Comparison of ENCODE assay signal across 20 cellular contexts in genomic region chr10:70295946-70296345, GRCh38. TPM values are rescaled to one million over a fixed set of nuclear protein-coding genes. Genes with fewer than 3 reads are reported as not detected.
DNase-seq lines count a peak whose midpoint lies in the region; ATAC-seq and TF ChIP-seq lines count a peak whose summit lies in the region.
"Had no signal": no experiment of that assay in that cellular context is flagged by ENCODE, and none has a peak within 500 bp of the region (broad histone marks: within the 10 kb centered on the region; RNA-seq: fewer than 3 reads in every experiment).

No MANE protein-coding gene starts in this region.

- TF ChIP-seq CTCF in heart right ventricle (IDR thresholded peaks at IDR 0.05): no peak
- TF ChIP-seq CTCF in breast epithelium (IDR thresholded peaks at IDR 0.05): no peak
- TF ChIP-seq CTCF in omental fat pad (IDR thresholded peaks at IDR 0.05): no peak
- TF ChIP-seq CTCF in upper lobe of left lung (IDR thresholded peaks at IDR 0.05): no peak
- TF ChIP-seq CTCF in foreskin fibroblast (IDR thresholded peaks at IDR 0.05; ENCODE audit: low read depth, low read length): no peak

- TF ChIP-seq EP300 in upper lobe of left lung (IDR thresholded peaks at IDR 0.05): no peak

- peaks cover 0 to 8% (median 0%) of the 10 kb centered on the region in 9 donors for H3K36me3 ChIP-seq in heart right ventricle
- H3K36me3 ChIP-seq in breast epithelium: no peaks in the 10 kb centered on the region
- H3K36me3 ChIP-seq in upper lobe of left lung: peaks cover 0 to 3% (median 0%) of the 10 kb centered on the region in 4 donors

- WGBS in heart right ventricle, 2 donors: 93 to 94% methylated on average over 8 of the region's 8 CpGs
- 74 to 88% methylated on average over 8 of the region's 8 CpGs for whole genome bisulfite sequencing in upper lobe of left lung, 2 donors

- H3K27me3 ChIP-seq in heart right ventricle (no peaks in the 10 kb centered on the region), breast epithelium (no peaks in the 10 kb centered on the region), upper lobe of left lung (no peaks in the 10 kb centered on the region)
- H3K27me3 ChIP-seq: foreskin keratinocyte, testis had no signal

- H3K4me3 ChIP-seq in heart right ventricle: no peak overlapping the region
- H3K4me3 ChIP-seq in breast epithelium: no peak overlapping the region
- H3K4me3 ChIP-seq in upper lobe of left lung: no peak overlapping the region
- no peak overlapping the region for H3K4me3 ChIP-seq in foreskin fibroblast (ENCODE audit: low read depth in 1 of 2, low read length in 2 of 2)
- H3K4me3 ChIP-seq: A549, testis had no signal

- intact Hi-C loops in heart right ventricle (cut with DNase I) (loop anchor here in 2 of 10 donors (1.0 to 10.0 kb wide), 2 partner anchors 22 to 61 kb away; partner anchors contain the start of gene PPA1 (in 1 of the 2)), left ventricle myocardium superior (cut with micrococcal nuclease) (no loop called here), breast epithelium (cut with DNase I; ENCODE audit: low total_unique reads) (no loop called here)

- H3K27ac ChIP-seq in heart right ventricle: peak overlapping the region; percentile 53 to 92 (median 85)
- peak overlapping the region; percentile 68 to 80 for H3K27ac ChIP-seq in breast epithelium
- peak overlapping the region; percentile 48 to 84 (median 67) for H3K27ac ChIP-seq in upper lobe of left lung
- H3K27ac ChIP-seq: C4-2B, foreskin keratinocyte had no signal

- H3K4me1 ChIP-seq in heart right ventricle (peaks cover 11 to 23% (median 18%) of the 10 kb centered on the region in 9 donors), breast epithelium (no peaks in the 10 kb centered on the region), upper lobe of left lung (peaks cover 16 to 24% (median 17%) of the 10 kb centered on the region in 4 donors)
- H3K4me1 ChIP-seq: foreskin keratinocyte had no signal

- peak in 1 of 8 donors; percentile 8 for ATAC-seq in heart right ventricle
- no peak for ATAC-seq in left ventricle myocardium superior
- no peak for ATAC-seq in omental fat pad (ENCODE audit: low FRiP score)
- no peak for ATAC-seq in upper lobe of left lung (ENCODE audit: low FRiP score in 2 of 2)
- ATAC-seq in GM21786 (IDR thresholded peaks at IDR 0.05; ENCODE audit: unreplicated experiment): no peak
- ATAC-seq in GM18858 (IDR thresholded peaks at IDR 0.05; ENCODE audit: unreplicated experiment): no peak

- H3K9me3 ChIP-seq in heart right ventricle (no peaks in the 10 kb centered on the region), breast epithelium (no peaks in the 10 kb centered on the region), upper lobe of left lung (no peaks in the 10 kb centered on the region)
- H3K9me3 ChIP-seq: A549, testis had no signal

- TF ChIP-seq POLR2A in breast epithelium (IDR thresholded peaks at IDR 0.05) (no peak), upper lobe of left lung (IDR thresholded peaks at IDR 0.05) (no peak)

- DNase-seq in heart right ventricle (no peak), left ventricle myocardium superior (no peak), breast epithelium (ENCODE audit: low spot score in 2 of 2) (no peak), omental fat pad (ENCODE audit: low spot score) (peak; percentile 15), upper lobe of left lung (no peak), foreskin fibroblast (no peak)
- DNase-seq: activated CD4-positive, alpha-beta T cell treated with anti-CD3 and anti-CD28 coated beads, Interleukin-2, amount 50 U/mL, for 1 hour; DMS153; MM.1S; naive B cell; NCI-H1930; NK-92 treated with Interleukin-12 subunit alpha and Interleukin-12 subunit beta, amount 100 ng/mL, for 24 hours had no signal

RNA-seq across cellular contexts. Expression of gene NPFFR1, which starts 12.1 kb away (rescaled TPM):
- total RNA-seq in heart right ventricle: under 1 TPM in 1 of 10 donors, not detected in 9; 0.07 TPM
- not detected for polyA plus RNA-seq in heart right ventricle
- total RNA-seq in left ventricle myocardium superior: 0.02 TPM
- under 1 TPM in 1 of 3 donors, not detected in 2; 0.44 TPM for total RNA-seq in breast epithelium
- 1 to 10 TPM in 1 of 4 donors, under 1 TPM in 2, not detected in 1; 0.19 to 3.4 (median 0.60) TPM for total RNA-seq in omental fat pad
- 1 to 10 TPM in 1 of 6 donors, under 1 TPM in 5; 0.15 to 1.0 (median 0.29) TPM for total RNA-seq in upper lobe of left lung
- total RNA-seq: astrocyte, foreskin keratinocyte, left lobe of liver had no signal
- polyA plus RNA-seq: A549, foreskin keratinocyte had no signal
